9 cellular contexts compared by ENCODE assay signal in the genomic region with DNA sequence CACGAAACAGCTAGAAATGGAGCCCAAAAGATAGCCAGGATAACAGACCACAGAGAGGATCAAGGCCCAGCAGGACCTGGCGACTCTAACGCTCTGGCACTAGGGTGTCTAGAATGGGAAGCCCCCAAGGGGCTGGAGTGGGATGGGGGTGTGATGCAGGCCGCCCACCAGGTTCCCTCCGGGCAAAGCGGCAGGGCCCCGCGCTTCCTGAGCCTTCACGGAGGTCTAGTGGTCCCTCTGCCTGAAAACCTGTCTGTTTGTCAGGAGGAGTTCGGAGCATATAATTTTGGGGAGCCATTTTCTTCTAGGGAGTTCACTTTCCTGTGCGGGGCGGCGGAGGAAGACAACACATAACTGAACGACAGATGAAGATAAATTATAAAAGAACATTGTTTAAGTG. TPM values are rescaled to one million over a fixed set of nuclear protein-coding genes. Genes with fewer than 3 reads are reported as not detected.
DNase-seq lines count a peak whose midpoint lies in the region; ATAC-seq and TF ChIP-seq lines count a peak whose summit lies in the region.
"Had no signal": no experiment of that assay in that cellular context is flagged by ENCODE, and none has a peak within 500 bp of the region (broad histone marks: within the 10 kb centered on the region; RNA-seq: fewer than 3 reads in every experiment).

No MANE protein-coding gene starts in this region.

- H3K4me1 Mint-ChIP-seq in GM23338: peaks cover 20% of the 10 kb centered on the region
- peaks cover 5% of the 10 kb centered on the region for H3K4me1 Mint-ChIP-seq in activated T-helper 17 cell treated with anti-CD3 and anti-CD28 coated beads, Interleukin-2, amount 50 U/mL, for 72 hours

- no peak for TF ChIP-seq CTCF in GM23338 (conservative IDR thresholded peaks at IDR 0.05; ENCODE audit: low read depth in 2 of 2)

- WGBS in iPS DF 6.9 (ENCODE audit: insufficient coverage, insufficient read length): no CpG with 5 or more reads among the region's 14 CpGs

- H3K27ac Mint-ChIP-seq in GM23338: no peak overlapping the region
- peak overlapping the region; percentile 67 for H3K27ac Mint-ChIP-seq in activated T-helper 17 cell treated with anti-CD3 and anti-CD28 coated beads, Interleukin-2, amount 50 U/mL, for 72 hours

- H3K27ac ChIP-seq in GM23338 (ENCODE audit: low read depth) (no peak overlapping the region), iPS DF 6.9 (ENCODE audit: low read length) (no peak overlapping the region), rectal smooth muscle tissue (ENCODE audit: low read depth, low read length) (no peak overlapping the region)

- no peaks in the 10 kb centered on the region for H3K9me2 ChIP-seq in GM23338 (ENCODE audit: insufficient read depth)

- H3K4me3 Mint-ChIP-seq in GM23338: peak overlapping the region; percentile 68
- peak overlapping the region; percentile 56 for H3K4me3 Mint-ChIP-seq in activated T-helper 17 cell treated with anti-CD3 and anti-CD28 coated beads, Interleukin-2, amount 50 U/mL, for 72 hours

- 0 out of 2 replicates have a peak, but pooled peaks cover 3% of the 10 kb centered on the region for H3F3A ChIP-seq in GM23338 (replicated peaks; ENCODE audit: low read depth)

- H3K27me3 Mint-ChIP-seq in GM23338 (ENCODE audit: insufficient read depth, low read depth, poor library complexity): peaks cover 2% of the 10 kb centered on the region
- no peaks in the 10 kb centered on the region for H3K27me3 Mint-ChIP-seq in activated T-helper 17 cell treated with anti-CD3 and anti-CD28 coated beads, Interleukin-2, amount 50 U/mL, for 72 hours

- no peaks in the 10 kb centered on the region for H4K20me1 ChIP-seq in GM23338 (replicated peaks; ENCODE audit: insufficient read depth)

- ATAC-seq in GM23338: peak; percentile 29
- ATAC-seq in activated T-helper 17 cell treated with anti-CD3 and anti-CD28 coated beads, Interleukin-2, amount 50 U/mL, for 72 hours (replicated peaks): no peak

- no peaks in the 10 kb centered on the region for H3K27me3 ChIP-seq in GM23338 (ENCODE audit: insufficient read depth)
- H3K27me3 ChIP-seq in iPS DF 6.9 (ENCODE audit: control insufficient read depth, insufficient read depth, low read length): no peaks in the 10 kb centered on the region
- H3K27me3 ChIP-seq in rectal smooth muscle tissue (ENCODE audit: control insufficient read depth, insufficient read depth, low read length): no peaks in the 10 kb centered on the region

- DNase-seq in GM23338 (ENCODE audit: low spot score) (no peak), iPS DF 6.9 (ENCODE audit: low read depth, low spot score) (no peak), DMS 273 treated with DMSO at 0.1 percent for 48 hours (lab: John Stamatoyannopoulos, UW) (no peak), NCI-H526 treated with DMSO at 0.1 percent for 48 hours (lab: John Stamatoyannopoulos, UW) (no peak), cerebellar nuclear complex (lab: John Stamatoyannopoulos, UW) (no peak), NCI-H748 treated with DMSO at 0.1 percent for 48 hours (lab: John Stamatoyannopoulos, UW) (no peak)

- H2AFZ ChIP-seq in GM23338: peak overlapping the region; percentile 97

- H3K4me3 ChIP-seq in GM23338: peak overlapping the region; percentile 78
- H3K4me3 ChIP-seq in iPS DF 6.9 (ENCODE audit: low read length): peak overlapping the region; percentile 24; the same call in 1 of the 2 replicates
- H3K4me3 ChIP-seq in rectal smooth muscle tissue (ENCODE audit: low read length): peak overlapping the region; percentile 61

- peaks cover under 1% of the 10 kb centered on the region; the same call in 1 of the 3 replicates for H3K36me3 Mint-ChIP-seq in GM23338 (ENCODE audit: low read depth)
- no peaks in the 10 kb centered on the region for H3K36me3 Mint-ChIP-seq in activated T-helper 17 cell treated with anti-CD3 and anti-CD28 coated beads, Interleukin-2, amount 50 U/mL, for 72 hours (ENCODE audit: low read depth)

- H3K9me3 Mint-ChIP-seq in GM23338: peaks cover 4% of the 10 kb centered on the region; the same call in 1 of the 3 replicates
- no peaks in the 10 kb centered on the region for H3K9me3 Mint-ChIP-seq in activated T-helper 17 cell treated with anti-CD3 and anti-CD28 coated beads, Interleukin-2, amount 50 U/mL, for 72 hours

- no peaks in the 10 kb centered on the region for H3K36me3 ChIP-seq in GM23338 (ENCODE audit: insufficient read depth)
- no peaks in the 10 kb centered on the region for H3K36me3 ChIP-seq in iPS DF 6.9 (ENCODE audit: control insufficient read depth, insufficient read depth, low read length)
- no peaks in the 10 kb centered on the region for H3K36me3 ChIP-seq in rectal smooth muscle tissue (ENCODE audit: control insufficient read depth, insufficient read depth, low read length)

- H3K79me2 ChIP-seq in GM23338 (replicated peaks; ENCODE audit: insufficient read depth): no peaks in the 10 kb centered on the region

- peaks cover 15% of the 10 kb centered on the region; the same call in 1 of the 2 replicates for H3K4me1 ChIP-seq in GM23338 (ENCODE audit: insufficient read depth)
- H3K4me1 ChIP-seq in iPS DF 6.9 (ENCODE audit: control insufficient read depth, insufficient read depth, low read length): no peaks in the 10 kb centered on the region
- H3K4me1 ChIP-seq in rectal smooth muscle tissue (ENCODE audit: control insufficient read depth, insufficient read depth, low read length): no peaks in the 10 kb centered on the region

- no peak overlapping the region for H3K9ac ChIP-seq in rectal smooth muscle tissue (ENCODE audit: low read length)

- peak overlapping the region; percentile 99 for H3K4me2 ChIP-seq in GM23338

- no peaks in the 10 kb centered on the region for H3K9me3 ChIP-seq in iPS DF 6.9 (ENCODE audit: control insufficient read depth, insufficient read depth, low read length)

TF ChIP-seq in GM23338, 12 proteins besides CTCF, POLR2A, EP300 and RAD21 (continues in another document):
- no peak for TF ChIP-seq ZNF114 (CRISPR knock-in tag; IDR thresholded peaks at IDR 0.05)
- TF ChIP-seq ZNF331 (CRISPR knock-in tag; IDR thresholded peaks at IDR 0.05; ENCODE audit: low read depth): no peak
- no peak for TF ChIP-seq JUNB (IDR thresholded peaks at IDR 0.05; ENCODE audit: unreplicated experiment)
- no peak for TF ChIP-seq ETS1 (IDR thresholded peaks at IDR 0.05)

RNA-seq across cellular contexts. Expression of gene FXYD4, which starts 48.2 kb away (rescaled TPM):
- total RNA-seq in GM23338 (2014; rRNA removed; shearing (Covaris generic)): not detected in 2 replicates
- polyA plus RNA-seq in GM23338 (2016; fragmentation: Nextera tagmentation; extraction: Ambion mirVana): not detected in 2 replicates
- not detected for total RNA-seq in activated T-helper 17 cell treated with anti-CD3 and anti-CD28 coated beads, Interleukin-2, amount 50 U/mL, for 72 hours
- total RNA-seq: Daoy had no signal

RNA-seq across cellular contexts. Expression of gene RASGEF1A, which starts 56.4 kb away (rescaled TPM):
- 34.6 and 37.8 TPM in 2 replicates for total RNA-seq in GM23338 (2014; rRNA removed; shearing (Covaris generic))
- 8.0 and 8.1 TPM in 2 replicates for polyA plus RNA-seq in GM23338 (2016; fragmentation: Nextera tagmentation; extraction: Ambion mirVana)
- 1 to 10 TPM; 2.1 to 2.5 TPM for total RNA-seq in activated T-helper 17 cell treated with anti-CD3 and anti-CD28 coated beads, Interleukin-2, amount 50 U/mL, for 72 hours
- total RNA-seq: Daoy had no signal

Comparison
In these comparisons a context has a peak if more than half of its experiments do, and no peak if none do; other contexts are left out.
1. H3K4me3 ChIP-seq: peak in every context shown above with its lines; median percentile 78 in GM23338; 61 in rectal smooth muscle tissue; 24 in iPS DF 6.9.
2. RNA of gene RASGEF1A, which starts 56.4 kb away (total RNA-seq): 34.6 to 37.8 TPM in GM23338; 2.1 to 2.5 TPM in activated T-helper 17 cell treated with anti-CD3 and anti-CD28 coated beads, Interleukin-2, amount 50 U/mL, for 72 hours; every median in the first group is over 10 times any median in the second.